In the genomic region with DNA sequence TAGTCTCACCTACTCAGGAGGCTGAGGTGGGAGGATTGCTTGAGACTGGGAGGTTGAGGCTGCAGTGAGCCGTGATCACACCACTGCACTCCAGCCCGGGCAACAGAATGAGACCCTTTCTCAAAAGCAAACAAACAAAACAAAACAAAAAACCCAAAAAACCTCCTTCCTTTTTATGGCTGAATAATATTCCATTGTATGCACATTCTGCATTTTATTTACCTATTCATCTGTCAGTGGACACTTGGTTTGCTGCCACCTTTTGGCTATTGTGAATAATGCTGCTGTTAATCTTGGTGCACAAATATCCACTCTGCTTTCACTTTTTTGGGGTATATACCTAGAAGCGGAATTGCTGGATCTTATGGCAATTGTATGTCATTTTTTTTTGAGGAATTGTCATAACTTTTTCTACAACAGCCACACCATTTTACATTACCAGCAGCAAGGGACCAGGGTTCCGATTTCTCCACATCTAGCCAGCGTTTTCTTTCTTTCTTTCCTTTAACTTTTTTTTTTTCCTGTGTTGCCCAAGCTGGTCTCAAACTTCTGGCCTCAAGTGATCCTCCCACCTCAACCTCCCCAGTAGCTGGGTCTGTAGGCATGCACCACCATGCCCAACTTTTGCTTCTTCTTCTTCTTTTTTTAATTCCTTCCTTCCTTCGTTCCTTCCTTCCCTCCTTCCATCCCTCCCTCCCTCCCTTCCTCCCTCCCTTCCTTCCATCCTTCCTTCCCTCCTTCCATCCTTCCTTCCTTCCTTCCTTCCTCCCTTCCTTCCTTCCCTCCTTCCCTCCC, we compare ENCODE assay signal across 9 cellular contexts. TPM values are rescaled to one million over a fixed set of nuclear protein-coding genes. Genes with fewer than 3 reads are reported as not detected.
DNase-seq lines count a peak whose midpoint lies in the region; ATAC-seq and TF ChIP-seq lines count a peak whose summit lies in the region.
"Had no signal": no experiment of that assay in that cellular context is flagged by ENCODE, and none has a peak within 500 bp of the region (broad histone marks: within the 10 kb centered on the region; RNA-seq: fewer than 3 reads in every experiment).

No MANE protein-coding gene starts in this region.

- H3K9me3 ChIP-seq in colonic mucosa: no peaks in the 10 kb centered on the region

- no peak for ATAC-seq in GM18861 (IDR thresholded peaks at IDR 0.05; ENCODE audit: unreplicated experiment)

- no peak overlapping the region for H3K9ac ChIP-seq in colonic mucosa (ENCODE audit: low read depth in 2 of 2, low read length in 2 of 2)

- H3K36me3 ChIP-seq in colonic mucosa: no peaks in the 10 kb centered on the region

- peak; percentile 51 for TF ChIP-seq CTCF in colonic mucosa (IDR thresholded peaks at IDR 0.05)

- no peak overlapping the region for H3K4me3 ChIP-seq in colonic mucosa

- H3K27ac ChIP-seq in colonic mucosa: no peak overlapping the region

- no peaks in the 10 kb centered on the region for H3K27me3 ChIP-seq in colonic mucosa

- intact Hi-C loops in colonic mucosa (cut with DNase I): no loop called here

- H3K4me1 ChIP-seq in colonic mucosa: no peaks in the 10 kb centered on the region

- DNase-seq in NCI-H2196 (lab: John Stamatoyannopoulos, UW; ENCODE audit: unreplicated experiment) (peak; percentile 26), NCI-H2196 treated with DMSO at 0.1 percent for 48 hours (lab: John Stamatoyannopoulos, UW; ENCODE audit: unreplicated experiment) (no peak), M059J (ENCODE audit: low read depth) (peak; percentile 49), colonic mucosa (peak; percentile 25), renal cortical epithelial cell (ENCODE audit: low read depth) (peak; percentile 36), putamen (ENCODE audit: low spot score) (no peak), DMS153 (lab: John Stamatoyannopoulos, UW) (no peak)

RNA-seq across cellular contexts. Expression of gene NKX2-5, which starts 30.6 kb away (rescaled TPM):
- not detected in 2 replicates for total RNA-seq in M059J (2014; rRNA removed; shearing (Covaris generic))
- total RNA-seq in colonic mucosa (not detected), renal cortical epithelial cell (not detected in 2 replicates)
- total RNA-seq: mononuclear cell had no signal

Comparison
In these comparisons a context has a peak if more than half of its experiments do, and no peak if none do; other contexts are left out.
1. DNase-seq: peak in NCI-H2196 (single experiment), M059J (single experiment), colonic mucosa (single experiment) and renal cortical epithelial cell (single experiment); none in NCI-H2196 treated with DMSO at 0.1 percent for 48 hours (single experiment), putamen (single experiment) and DMS153 (single experiment).